Comparison of ENCODE assay signal across 8 cellular contexts in genomic region chr1:109655624-109656519, GRCh38. TPM values are rescaled to one million over a fixed set of nuclear protein-coding genes. Genes with fewer than 3 reads are reported as not detected.
DNase-seq lines count a peak whose midpoint lies in the region; ATAC-seq and TF ChIP-seq lines count a peak whose summit lies in the region.

Gene GSTM4 (plus strand): TSS chr1:109656099. CDS start chr1:109656390, 291 bp downstream.

- peak within 1 kb of the TSS; percentile 98 for H3K4me3 Mint-ChIP-seq in CD4-positive, alpha-beta T cell
- H3K4me3 Mint-ChIP-seq in activated T-cell treated with anti-CD3 and anti-CD28 coated beads, Interleukin-2, amount 50 U/mL, for 24 hours: peak within 1 kb of the TSS; percentile 91

- no peaks in the 10 kb centered on the region for H3K36me3 ChIP-seq in mucosa of stomach (ENCODE audit: control insufficient read depth, insufficient read depth, low read length)

- POLR2A ChIA-PET in CD4-positive, alpha-beta T cell (lab: Charles Lee): interaction anchor here (0.6 to 2.7 kb wide), 9 partner anchors 12 to 379 kb away, joined by 3 to 9 read pairs (median 4); partner anchors contain the start of genes AHCYL1, GNAI3, GSTM1 and GSTM2

- intact Hi-C loops in CD4-positive, alpha-beta T cell (cut with DNase I, micrococcal nuclease): no loop called here

- CTCF ChIA-PET in CD4-positive, alpha-beta T cell (lab: Charles Lee): interaction anchor here (1.4 to 2.8 kb wide), 2 partner anchors 15 to 16 kb away, joined by 5 to 10 read pairs; no protein-coding TSS in a partner anchor

- peaks cover 7% of the 10 kb centered on the region for H3K4me1 ChIP-seq in mucosa of stomach (ENCODE audit: control insufficient read depth, insufficient read depth, low read length)

- peaks cover 41% of the 10 kb centered on the region for H3K4me1 Mint-ChIP-seq in CD4-positive, alpha-beta T cell (ENCODE audit: low read depth)
- H3K4me1 Mint-ChIP-seq in activated T-cell treated with anti-CD3 and anti-CD28 coated beads, Interleukin-2, amount 50 U/mL, for 24 hours (ENCODE audit: low read depth): peaks cover 17% of the 10 kb centered on the region

- DNase-seq in CD4-positive, alpha-beta T cell: peak; percentile 26 to 69 (median 44)
- DNase-seq in GM19240 (ENCODE audit: insufficient read length, low spot score): peak; percentile 75
- peak; percentile 79 for DNase-seq in OCI-M1 (lab: John Stamatoyannopoulos, UW)
- DNase-seq in activated T-cell treated with anti-CD3 and anti-CD28 coated beads, Interleukin-2, amount 50 U/mL, for 24 hours: peak; percentile 86
- DNase-seq in stimulated activated CD8-positive, alpha-beta memory T cell treated with anti-CD3 and anti-CD28 coated beads, Interleukin-7, amount 100 ng/mL, for 1 hour (ENCODE audit: low read depth in 2 of 2): peak; percentile 25 to 26

- H3K9me3 ChIP-seq in CD4-positive, alpha-beta T cell (ENCODE audit: control insufficient read depth, low read length): no peaks in the 10 kb centered on the region
- no peaks in the 10 kb centered on the region for H3K9me3 ChIP-seq in mucosa of stomach (ENCODE audit: control insufficient read depth, low read length)

- no peak within 1 kb of the TSS for H3K27ac ChIP-seq in CD4-positive, alpha-beta T cell (ENCODE audit: low read depth, low read length)

- H3K4me3 ChIP-seq in mucosa of stomach (ENCODE audit: low read length): peak within 1 kb of the TSS; percentile 95

- H3K27me3 Mint-ChIP-seq in CD4-positive, alpha-beta T cell: no peaks in the 10 kb centered on the region
- peaks cover 4% of the 10 kb centered on the region for H3K27me3 Mint-ChIP-seq in activated T-cell treated with anti-CD3 and anti-CD28 coated beads, Interleukin-2, amount 50 U/mL, for 24 hours

- no peak for TF ChIP-seq CTCF in CD4-positive, alpha-beta T cell (IDR thresholded peaks at IDR 0.05)

- peaks cover 38% of the 10 kb centered on the region for H3K36me3 Mint-ChIP-seq in CD4-positive, alpha-beta T cell (ENCODE audit: low read depth)
- H3K36me3 Mint-ChIP-seq in activated T-cell treated with anti-CD3 and anti-CD28 coated beads, Interleukin-2, amount 50 U/mL, for 24 hours (ENCODE audit: low read depth): peaks cover 15% of the 10 kb centered on the region

- peak within 1 kb of the TSS; percentile 67 for H3K9ac ChIP-seq in mucosa of stomach (ENCODE audit: low read length)

- ATAC-seq in CD4-positive, alpha-beta T cell (ENCODE audit: poor library complexity): peak; percentile 83
- peak; percentile 84 for ATAC-seq in HG03442 (IDR thresholded peaks at IDR 0.05; ENCODE audit: unreplicated experiment)
- ATAC-seq in esophagus mucosa: peak; percentile 84

- no peaks in the 10 kb centered on the region for H3K9me3 Mint-ChIP-seq in CD4-positive, alpha-beta T cell
- H3K9me3 Mint-ChIP-seq in activated T-cell treated with anti-CD3 and anti-CD28 coated beads, Interleukin-2, amount 50 U/mL, for 24 hours: no peaks in the 10 kb centered on the region

- peak within 1 kb of the TSS; percentile 87 for H3K27ac Mint-ChIP-seq in CD4-positive, alpha-beta T cell
- H3K27ac Mint-ChIP-seq in activated T-cell treated with anti-CD3 and anti-CD28 coated beads, Interleukin-2, amount 50 U/mL, for 24 hours: peak within 1 kb of the TSS; percentile 91

- H3K27me3 ChIP-seq in CD4-positive, alpha-beta T cell (ENCODE audit: control insufficient read depth, insufficient read depth, low read length): no peaks in the 10 kb centered on the region
- H3K27me3 ChIP-seq in mucosa of stomach (ENCODE audit: control insufficient read depth, insufficient read depth, low read length): no peaks in the 10 kb centered on the region

RNA-seq across cellular contexts. Expression of gene GSTM4, which starts in this region (rescaled TPM):
- 10 to 100 TPM; 17.7 to 20.7 TPM for total RNA-seq in CD4-positive, alpha-beta T cell
- 27.3 TPM for total RNA-seq in esophagus mucosa

Comparison
In these comparisons a context has a peak if more than half of its experiments do, and no peak if none do; other contexts are left out.
1. DNase-seq: peak in every context shown above with its lines; median percentile 86 in activated T-cell treated with anti-CD3 and anti-CD28 coated beads, Interleukin-2, amount 50 U/mL, for 24 hours; 79 in OCI-M1; 75 in GM19240; 44 in CD4-positive, alpha-beta T cell; 26 in stimulated activated CD8-positive, alpha-beta memory T cell treated with anti-CD3 and anti-CD28 coated beads, Interleukin-7, amount 100 ng/mL, for 1 hour.